Comparison of ENCODE assay signal across 8 cellular contexts in genomic region chr9:4750021-4750673, GRCh38. TPM values are rescaled to one million over a fixed set of nuclear protein-coding genes. Genes with fewer than 3 reads are reported as not detected.
DNase-seq lines count a peak whose midpoint lies in the region; ATAC-seq and TF ChIP-seq lines count a peak whose summit lies in the region.

No MANE protein-coding gene starts in this region.

- in situ Hi-C loops in SK-MEL-5 (cut with HindIII; ENCODE audit: low pct_unique_long_range_greater_than_20kb, low sequenced_read_pairs) = no loop called here

- peak; percentile 32 for TF ChIP-seq CTCF in HL-60 (IDR thresholded peaks at IDR 0.05; ENCODE audit: insufficient read depth, low read length)
- TF ChIP-seq CTCF in fibroblast of mammary gland (conservative IDR thresholded peaks at IDR 0.05; ENCODE audit: control insufficient read depth, insufficient read depth, low read depth, low read length) = peak; percentile 73

- no peak overlapping the region for H3K27ac ChIP-seq in HL-60 (replicated peaks)

- H3K27me3 ChIP-seq in HL-60 (ENCODE audit: insufficient read depth, poor library complexity, severe bottlenecking) = no peaks in the 10 kb centered on the region

- peak; percentile 64 for DNase-seq in CD1c-positive myeloid dendritic cell (ENCODE audit: extremely low spot score)
- no peak for DNase-seq in HL-60 (ENCODE audit: low read depth in 1 of 2, low spot score in 1 of 2)
- peak; percentile 53 for DNase-seq in SK-MEL-5 (ENCODE audit: low read depth, low spot score)
- DNase-seq in fibroblast of mammary gland (ENCODE audit: low read depth) = peak; percentile 57
- peak; percentile 61 for DNase-seq in pons (ENCODE audit: low spot score)
- DNase-seq in effector CD8-positive, alpha-beta T cell (lab: John Stamatoyannopoulos, UW) = no peak

- no peak overlapping the region for H3K4me3 ChIP-seq in HL-60 (replicated peaks; ENCODE audit: insufficient read depth, low read length)
- no peak overlapping the region for H3K4me3 ChIP-seq in fibroblast of mammary gland (ENCODE audit: control insufficient read depth, low read depth, low read length)

- ATAC-seq in GM18858 (IDR thresholded peaks at IDR 0.05; ENCODE audit: unreplicated experiment) = no peak
- no peak for ATAC-seq in HG03571 (IDR thresholded peaks at IDR 0.05; ENCODE audit: unreplicated experiment)

RNA-seq across cellular contexts. Expression of gene AK3, which starts 9.1 kb away (rescaled TPM):
- 42.5 and 45.3 TPM in 2 replicates for total RNA-seq in SK-MEL-5 (2014; rRNA removed; shearing (Covaris generic))
- polyA plus RNA-seq in SK-MEL-5 (2015; cell fraction: cytosol; rRNA removed) = 35.9 and 43.7 TPM in 2 replicates
- polyA plus RNA-seq in SK-MEL-5 (2015; cell fraction: nucleus; rRNA removed) = 13.4 and 17.6 TPM in 2 replicates

RNA-seq across cellular contexts. Expression of gene RCL1, which starts 42.6 kb away (rescaled TPM):
- 17.6 and 21.5 TPM in 2 replicates for total RNA-seq in SK-MEL-5 (2014; rRNA removed; shearing (Covaris generic))
- polyA plus RNA-seq in SK-MEL-5 (2015; cell fraction: cytosol; rRNA removed) = 23.9 and 24.0 TPM in 2 replicates
- 15.2 and 21.5 TPM in 2 replicates for polyA plus RNA-seq in SK-MEL-5 (2015; cell fraction: nucleus; rRNA removed)

Comparison
In these comparisons a context has a peak if more than half of its experiments do, and no peak if none do; other contexts are left out.
1. DNase-seq: peak in CD1c-positive myeloid dendritic cell (single experiment), SK-MEL-5 (single experiment), fibroblast of mammary gland (single experiment) and pons (single experiment); none in HL-60 (0 of 2) and effector CD8-positive, alpha-beta T cell (single experiment).